Comparison of ENCODE assay signal across 23 cellular contexts in genomic region chr11:79950741-79951140, GRCh38.
"Had no signal": no experiment of that assay in that cellular context is flagged by ENCODE, and none has a peak within 500 bp of the region (broad histone marks: within the 10 kb centered on the region; RNA-seq: fewer than 3 reads in every experiment).

No MANE protein-coding gene starts in this region.

- ATAC-seq: effector memory CD8-positive, alpha-beta T cell; esophagus mucosa; foreskin keratinocyte; gastrocnemius medialis; gastroesophageal sphincter; heart left ventricle; heart right ventricle had no signal

- DNase-seq: colonic mucosa; cortex of kidney; dermis blood vessel endothelial cell; dorsolateral prefrontal cortex; effector CD4-positive, alpha-beta T cell; effector CD8-positive, alpha-beta T cell; effector memory CD4-positive, alpha-beta T cell; effector memory CD8-positive, alpha-beta T cell; erythroblast; esophagus squamous epithelium; foreskin fibroblast; foreskin keratinocyte; foreskin melanocyte; gastrocnemius medialis; glutamatergic neuron; heart left ventricle; heart right ventricle had no signal

- H3K27ac ChIP-seq: colonic mucosa, coronary artery, dorsolateral prefrontal cortex, epithelial cell of prostate, esophagus squamous epithelium, foreskin keratinocyte, gastrocnemius medialis, gastroesophageal sphincter, heart left ventricle, heart right ventricle had no signal

- H3K4me3 ChIP-seq: colonic mucosa, coronary artery, dorsolateral prefrontal cortex, esophagus squamous epithelium, gastrocnemius medialis, gastroesophageal sphincter, heart left ventricle, heart right ventricle had no signal

- H3K27ac Mint-ChIP-seq: dendritic cell treated with granulocyte-macrophage colony-stimulating factor and Interleukin-4, amounts not matched to agents 40 ng/mL and 50 ng/mL, for 4 days; effector memory CD8-positive, alpha-beta T cell; endodermal cell had no signal

- H3K4me3 Mint-ChIP-seq: dendritic cell treated with granulocyte-macrophage colony-stimulating factor and Interleukin-4, amounts not matched to agents 40 ng/mL and 50 ng/mL, for 4 days; effector memory CD8-positive, alpha-beta T cell; endodermal cell had no signal

- H3K27me3 ChIP-seq: colonic mucosa, esophagus squamous epithelium, gastrocnemius medialis, heart left ventricle had no signal

- H3K4me1 ChIP-seq: colonic mucosa, esophagus squamous epithelium, foreskin keratinocyte, gastrocnemius medialis, gastroesophageal sphincter, heart left ventricle, heart right ventricle had no signal

- H3K27me3 Mint-ChIP-seq: dendritic cell treated with granulocyte-macrophage colony-stimulating factor and Interleukin-4, amounts not matched to agents 40 ng/mL and 50 ng/mL, for 4 days; effector memory CD8-positive, alpha-beta T cell had no signal

- H3K9me3 ChIP-seq: colonic mucosa, esophagus squamous epithelium, gastrocnemius medialis, gastroesophageal sphincter, heart left ventricle, heart right ventricle had no signal

- H3K9me3 Mint-ChIP-seq: dendritic cell treated with granulocyte-macrophage colony-stimulating factor and Interleukin-4, amounts not matched to agents 40 ng/mL and 50 ng/mL, for 4 days; endodermal cell had no signal

- H3K36me3 ChIP-seq: colonic mucosa, esophagus squamous epithelium, gastrocnemius medialis, gastroesophageal sphincter, heart left ventricle, heart right ventricle had no signal
